8 cellular contexts compared by ENCODE assay signal in the genomic region with DNA sequence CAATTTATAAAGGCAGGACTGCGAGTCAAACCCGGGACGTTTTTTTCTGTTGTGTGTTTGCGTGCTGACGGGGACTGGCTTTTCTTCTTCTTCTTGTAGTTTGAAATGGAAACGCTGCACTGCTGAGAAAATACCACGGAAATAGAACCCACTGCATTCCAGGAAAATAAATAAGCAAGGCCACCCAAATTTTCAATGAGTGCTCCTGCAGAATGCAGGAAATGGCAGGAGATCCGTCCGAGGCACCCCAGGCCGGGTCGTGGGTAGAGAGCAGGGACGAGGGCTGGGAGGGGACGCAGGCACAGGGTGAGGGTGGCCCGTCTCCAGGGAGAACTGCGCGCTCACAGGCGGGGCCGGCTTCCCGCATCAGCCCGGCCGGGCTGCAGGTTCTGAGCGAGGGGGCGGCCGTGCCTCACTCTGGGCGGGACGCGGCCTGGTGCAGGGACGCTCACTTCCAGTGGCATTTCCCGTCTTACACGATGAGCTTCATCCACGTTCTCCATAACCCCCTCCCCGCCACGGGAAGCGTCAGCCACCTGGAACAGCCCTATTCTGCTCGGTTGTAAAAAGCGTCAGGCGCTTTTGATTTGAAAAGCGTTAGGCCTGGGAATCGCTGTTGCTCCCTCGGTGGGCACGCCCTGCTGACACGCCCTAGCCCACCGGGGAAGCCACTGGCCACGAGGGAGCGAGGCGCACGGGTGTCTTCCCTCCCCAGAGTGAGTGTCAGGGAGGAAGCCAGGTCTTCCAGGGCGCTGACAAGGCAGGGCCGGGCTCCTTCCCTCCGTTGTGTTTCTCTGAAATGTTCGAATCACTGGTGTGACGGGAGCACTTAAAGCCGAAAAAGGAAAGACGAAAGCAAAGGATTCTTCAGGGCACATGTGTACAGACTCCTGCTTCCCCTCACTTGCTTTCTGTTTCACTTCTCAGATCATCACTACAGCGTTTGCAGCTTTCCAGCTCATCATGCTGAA. TPM values are rescaled to one million over a fixed set of nuclear protein-coding genes. Genes with fewer than 3 reads are reported as not detected.
DNase-seq lines count a peak whose midpoint lies in the region; ATAC-seq, FAIRE-seq and TF ChIP-seq lines count a peak whose summit lies in the region.

No MANE protein-coding gene starts in this region.

- H3K9me3 ChIP-seq in OCI-LY3 (ENCODE audit: insufficient read depth, low read length) (no peaks in the 10 kb centered on the region), neutrophil (no peaks in the 10 kb centered on the region)

- H3K4me2 ChIP-seq in OCI-LY3 (ENCODE audit: low read length) = peak overlapping the region; percentile 95

- DNase-seq in A172 (ENCODE audit: low spot score) (peak; percentile 73), frontal cortex (ENCODE audit: low spot score in 2 of 2) (peak; percentile 41 to 54)
- peak; percentile 66 for DNase-seq in activated naive CD4-positive, alpha-beta T cell treated with Interleukin-2 at 50 U/mL for 16 hours

- H3K4me3 ChIP-seq in OCI-LY3 (ENCODE audit: low read length) (peak overlapping the region; percentile 87), neutrophil (ENCODE audit: low read depth in 1 of 2, low read length in 1 of 2) (peak overlapping the region; percentile 49 to 55)

- H3K27ac ChIP-seq in OCI-LY3 (ENCODE audit: low read length) = peak overlapping the region; percentile 94
- no peak overlapping the region for H3K27ac ChIP-seq in neutrophil
- H3K27ac ChIP-seq in temporal lobe (ENCODE audit: low read depth, low read length) = peak overlapping the region; percentile 75

- H3K27me3 ChIP-seq in OCI-LY3 (ENCODE audit: low read depth, low read length) = no peaks in the 10 kb centered on the region
- H3K27me3 ChIP-seq in neutrophil = peaks cover 79% of the 10 kb centered on the region

- TF ChIP-seq CTCF in OCI-LY3 (IDR thresholded peaks at IDR 0.05; ENCODE audit: low read depth, low read length) (no peak), neutrophil (IDR thresholded peaks at IDR 0.05) (no peak)

- peaks cover 24% of the 10 kb centered on the region for H3K4me1 ChIP-seq in OCI-LY3 (ENCODE audit: low read length)
- peaks cover 10 to 14% of the 10 kb centered on the region in 2 experiments for H3K4me1 ChIP-seq in neutrophil (ENCODE audit: control insufficient read depth in 1 of 2, insufficient read depth in 1 of 2, low read depth in 1 of 2, low read length in 1 of 2)

- H4K20me1 ChIP-seq in OCI-LY3 (ENCODE audit: insufficient read depth, low read length) = no peaks in the 10 kb centered on the region

- FAIRE-seq in frontal cortex (lab: Jason Lieb, UNC) = no peak

- peak; percentile 74 for ATAC-seq in GM18520 (IDR thresholded peaks at IDR 0.05; ENCODE audit: unreplicated experiment)
- peak; percentile 63 for ATAC-seq in HG03039 (IDR thresholded peaks at IDR 0.05; ENCODE audit: unreplicated experiment)

- peak overlapping the region; percentile 85 for H3K9ac ChIP-seq in OCI-LY3 (ENCODE audit: low read length)

- H3K36me3 ChIP-seq in OCI-LY3 (replicated peaks; ENCODE audit: low read depth, low read length) = no peaks in the 10 kb centered on the region
- no peaks in the 10 kb centered on the region for H3K36me3 ChIP-seq in neutrophil

- H3K79me2 ChIP-seq in OCI-LY3 (ENCODE audit: low read length) = no peaks in the 10 kb centered on the region

- peak overlapping the region; percentile 89 for H2AFZ ChIP-seq in OCI-LY3 (ENCODE audit: low read depth, low read length)

RNA-seq across cellular contexts. Expression of gene EXOC2, which starts 17.9 kb away (rescaled TPM):
- total RNA-seq in A172 (2014; rRNA removed; shearing (Covaris generic)) = 36.5 and 39.0 TPM in 2 replicates
- total RNA-seq in frontal cortex = 61.6 TPM
- 49.9 TPM for total RNA-seq in temporal lobe

RNA-seq across cellular contexts. Expression of gene HUS1B, which starts 54.0 kb away (rescaled TPM):
- 0.12 and 1.2 TPM in 2 replicates for total RNA-seq in A172 (2014; rRNA removed; shearing (Covaris generic))
- total RNA-seq in frontal cortex (0.82 TPM), temporal lobe (0.74 TPM)
